ENCODE assay signal across 21 cellular contexts in genomic region chr2:71244302-71244660, GRCh38.
"Had no signal": no experiment of that assay in that cellular context is flagged by ENCODE, and none has a peak within 500 bp of the region (broad histone marks: within the 10 kb centered on the region; RNA-seq: fewer than 3 reads in every experiment).

No MANE protein-coding gene starts in this region.

- H3K4me3 ChIP-seq: K562 had no signal

- H3K36me3 Mint-ChIP-seq: activated naive CD4-positive, alpha-beta T cell treated with anti-CD3 and anti-CD28 coated beads, Interleukin-2, amount 10 ng/mL, durations not matched to agents 7 days and 5 days; activated naive CD8-positive, alpha-beta T cell treated with anti-CD3 and anti-CD28 coated beads for 36 hours had no signal

- H3K36me3 ChIP-seq: brain microvascular endothelial cell had no signal

- H3K4me3 Mint-ChIP-seq: activated CD4-positive, alpha-beta memory T cell treated with anti-CD3 and anti-CD28 coated beads, Interleukin-2, amount 10 ng/mL, durations not matched to agents 7 days and 5 days; activated naive CD4-positive, alpha-beta T cell treated with anti-CD3 and anti-CD28 coated beads, Interleukin-2, amount 10 ng/mL, durations not matched to agents 7 days and 5 days; activated naive CD8-positive, alpha-beta T cell treated with anti-CD3 and anti-CD28 coated beads for 36 hours; activated T-cell treated with anti-CD3 and anti-CD28 coated beads, Interleukin-2, amount 50 U/mL, for 72 hours had no signal

- DNase-seq: activated CD4-positive, alpha-beta memory T cell treated with anti-CD3 and anti-CD28 coated beads, Interleukin-2, amount 10 ng/mL, durations not matched to agents 7 days and 5 days; activated CD4-positive, alpha-beta T cell treated with anti-CD3 and anti-CD28 coated beads, Interleukin-2, amount 50 U/mL, for 1 hour; activated CD4-positive, CD25-positive, alpha-beta regulatory T cell; activated gamma-delta T cell treated with Interleukin-2 at 50 U/mL for 16 hours; activated naive CD4-positive, alpha-beta T cell treated with anti-CD3 and anti-CD28 coated beads, Interleukin-2, amount 10 ng/mL, durations not matched to agents 7 days and 5 days; activated naive CD8-positive, alpha-beta T cell treated with anti-CD3 and anti-CD28 coated beads for 36 hours; activated T-cell treated with anti-CD3 and anti-CD28 coated beads for 4 hours; activated T-cell treated with anti-CD3 and anti-CD28 coated beads, Interleukin-2, amount 50 U/mL, for 72 hours; brain microvascular endothelial cell; Karpas-422; MM.1S; NCI-H1105; NCI-H1436; NCI-H2029 treated with DMSO at 0.1 percent for 48 hours; NCI-H510A treated with DMSO at 0.1 percent for 48 hours; PC-3; SIG-M5; T-helper 1 cell had no signal

- H3K9me3 Mint-ChIP-seq: activated CD4-positive, alpha-beta memory T cell treated with anti-CD3 and anti-CD28 coated beads, Interleukin-2, amount 10 ng/mL, durations not matched to agents 7 days and 5 days; activated naive CD4-positive, alpha-beta T cell treated with anti-CD3 and anti-CD28 coated beads, Interleukin-2, amount 10 ng/mL, durations not matched to agents 7 days and 5 days; activated naive CD8-positive, alpha-beta T cell treated with anti-CD3 and anti-CD28 coated beads for 36 hours; activated T-helper 2 cell treated with anti-CD3 and anti-CD28 coated beads, Interferon-gamma antibody, Interleukin-2, Interleukin-4, amounts not matched to agents 10 μg/mL and 5 μg/mL and 100 μg/mL, durations not matched to agents 14 hours and 24 hours and 36 hours had no signal

- H3K27ac ChIP-seq: brain microvascular endothelial cell, VCaP had no signal

- ATAC-seq: activated T-cell treated with anti-CD3 and anti-CD28 coated beads, Interleukin-2, amount 50 U/mL, for 72 hours; K562; PC-3 had no signal

- H3K27ac Mint-ChIP-seq: activated CD4-positive, alpha-beta memory T cell treated with anti-CD3 and anti-CD28 coated beads, Interleukin-2, amount 10 ng/mL, durations not matched to agents 7 days and 5 days; activated naive CD4-positive, alpha-beta T cell treated with anti-CD3 and anti-CD28 coated beads, Interleukin-2, amount 10 ng/mL, durations not matched to agents 7 days and 5 days; activated naive CD8-positive, alpha-beta T cell treated with anti-CD3 and anti-CD28 coated beads for 36 hours; activated T-cell treated with anti-CD3 and anti-CD28 coated beads, Interleukin-2, amount 50 U/mL, for 72 hours; activated T-helper 2 cell treated with anti-CD3 and anti-CD28 coated beads, Interferon-gamma antibody, Interleukin-2, Interleukin-4, amounts not matched to agents 10 μg/mL and 5 μg/mL and 100 μg/mL, durations not matched to agents 14 hours and 24 hours and 36 hours had no signal

- H3K4me1 Mint-ChIP-seq: activated CD4-positive, alpha-beta memory T cell treated with anti-CD3 and anti-CD28 coated beads, Interleukin-2, amount 10 ng/mL, durations not matched to agents 7 days and 5 days; activated naive CD4-positive, alpha-beta T cell treated with anti-CD3 and anti-CD28 coated beads, Interleukin-2, amount 10 ng/mL, durations not matched to agents 7 days and 5 days; activated naive CD8-positive, alpha-beta T cell treated with anti-CD3 and anti-CD28 coated beads for 36 hours had no signal
